Comparison of ENCODE assay signal across 1 cellular context in the genomic region with DNA sequence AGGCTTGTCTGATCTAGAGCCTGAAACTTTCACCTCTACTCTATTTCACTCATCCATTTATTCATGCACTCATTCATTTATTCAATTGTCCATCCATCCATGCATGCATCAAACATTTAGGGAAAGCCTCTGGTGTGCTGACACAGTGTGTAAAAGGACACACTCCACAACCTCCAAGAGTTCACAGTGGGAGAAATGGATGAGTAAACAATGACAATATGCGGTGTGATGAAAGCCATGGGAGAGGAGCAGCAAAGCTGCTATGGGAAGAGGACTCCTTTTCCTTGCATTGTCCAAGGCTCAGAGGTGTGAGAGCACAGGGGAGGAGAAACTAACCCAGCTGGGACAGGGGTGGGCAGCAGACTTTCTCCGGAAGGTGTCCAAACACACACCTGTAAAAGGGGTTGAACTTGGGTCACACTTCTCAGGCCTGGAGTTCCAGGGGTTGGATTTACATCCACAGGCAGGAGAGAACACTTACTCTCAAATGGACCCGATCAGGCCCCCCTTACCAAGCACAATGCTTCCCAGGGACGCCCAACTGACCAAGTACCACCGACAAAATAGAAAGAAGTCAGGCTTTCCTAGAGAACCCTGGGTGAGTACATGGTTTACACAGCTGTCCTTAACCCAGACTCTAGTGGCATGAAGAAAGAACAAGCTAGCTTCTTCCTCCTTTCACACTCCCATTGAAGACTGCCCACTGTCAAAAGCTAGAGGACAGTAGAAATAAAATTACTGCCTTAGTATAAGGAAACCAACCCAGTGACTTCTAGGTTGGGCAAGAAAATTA.
TF ChIP-seq lines count a peak whose summit lies in the region.

No MANE protein-coding gene starts in this region.

TF ChIP-seq in endothelial cell of umbilical vein, 7 proteins besides CTCF, POLR2A, EP300 and RAD21:
- no peak for TF ChIP-seq FOS (IDR thresholded peaks at IDR 0.05; ENCODE audit: borderline replicate concordance, insufficient read depth, low read length)
